ENCODE assay signal across 21 cellular contexts in genomic region chr1:12602633-12603024, GRCh38. TPM values are rescaled to one million over a fixed set of nuclear protein-coding genes. Genes with fewer than 3 reads are reported as not detected.
A peak's percentile ranks its signal among the peaks of the same experiment; 100 is the strongest.
DNase-seq lines count a peak whose midpoint lies in the region; ATAC-seq and TF ChIP-seq lines count a peak whose summit lies in the region.
"Had no signal": no experiment of that assay in that cellular context is flagged by ENCODE, and none has a peak within 500 bp of the region (broad histone marks: within the 10 kb centered on the region; RNA-seq: fewer than 3 reads in every experiment).

No MANE protein-coding gene starts in this region.

- H2AFZ ChIP-seq in osteoblast (ENCODE audit: low read length) (no peak overlapping the region), neural progenitor cell (replicated peaks) (no peak overlapping the region)

- no peak overlapping the region for H3K9ac ChIP-seq in neural progenitor cell

- H4K20me1 ChIP-seq in osteoblast (ENCODE audit: insufficient read depth, low read length) (no peaks in the 10 kb centered on the region), neural progenitor cell (ENCODE audit: low read depth) (peaks cover 4% of the 10 kb centered on the region)

- TF ChIP-seq CTCF in heart left ventricle (IDR thresholded peaks at IDR 0.05) (no peak), osteoblast (IDR thresholded peaks at IDR 0.05; ENCODE audit: extremely low read depth, low read depth, low read length) (no peak), GM10248 (IDR thresholded peaks at IDR 0.05; ENCODE audit: control extremely low read depth, extremely low read depth, low read depth, missing control alignments) (no peak), neural progenitor cell (IDR thresholded peaks at IDR 0.05) (no peak)

- ATAC-seq in heart left ventricle: no peak
- ATAC-seq in left cardiac atrium: no peak
- no peak for ATAC-seq in effector memory CD8-positive, alpha-beta T cell (replicated peaks)
- ATAC-seq in aorta (ENCODE audit: low FRiP score): peak; percentile 6
- ATAC-seq: activated CD4-positive, CD25-positive, alpha-beta regulatory T cell treated with anti-CD3 and anti-CD28 coated beads, Interleukin-2, amount 50 U/mL, for 24 hours had no signal

- H3K36me3 ChIP-seq in heart left ventricle (peaks cover 0 to 14% (median 6%) of the 10 kb centered on the region in 9 donors), osteoblast (ENCODE audit: insufficient read depth, low read length) (peaks cover 4% of the 10 kb centered on the region), aorta (ENCODE audit: control insufficient read depth in 1 of 2, insufficient read depth in 2 of 2, low read length in 1 of 2) (no peaks in the 10 kb centered on the region), neural progenitor cell (no peaks in the 10 kb centered on the region)

- no peaks in the 10 kb centered on the region for H3K27me3 ChIP-seq in heart left ventricle
- no peaks in the 10 kb centered on the region for H3K27me3 ChIP-seq in osteoblast (ENCODE audit: insufficient read depth, low read length)
- no peaks in the 10 kb centered on the region for H3K27me3 ChIP-seq in aorta (ENCODE audit: control insufficient read depth in 1 of 2, insufficient read depth in 2 of 2, low read length in 1 of 2)
- H3K27me3 ChIP-seq in neural progenitor cell: peaks cover 4% of the 10 kb centered on the region

- no peak for DNase-seq in heart left ventricle
- DNase-seq in left cardiac atrium: no peak
- DNase-seq in effector memory CD8-positive, alpha-beta T cell: no peak
- no peak for DNase-seq in osteoblast (ENCODE audit: insufficient read length, low spot score, missing footprints)
- no peak for DNase-seq in aorta
- no peak for DNase-seq in GM10248 (ENCODE audit: extremely low spot score)
- DNase-seq in neural progenitor cell (ENCODE audit: low spot score): no peak
- no peak for DNase-seq in NOMO-1 treated with DMSO at 0.1 percent for 48 hours (lab: John Stamatoyannopoulos, UW; ENCODE audit: unreplicated experiment)
- DNase-seq: hippocampal formation; Karpas-422; NCI-H1436 treated with DMSO at 0.1 percent for 48 hours; NCI-H510A; stimulated activated CD8-positive, alpha-beta memory T cell treated with anti-CD3 and anti-CD28 coated beads, Interleukin-4, amount 100 ng/mL, for 48 hours had no signal

- 50 to 70% (median 58%) methylated on average over 5 to 6 of the region's 6 CpGs for WGBS in heart left ventricle, 4 donors
- WGBS in aorta, 2 donors: 26 to 33% methylated on average over 6 of the region's 6 CpGs

- POLR2A ChIA-PET in GM10248 (lab: Yijun Ruan, JAX): no interaction called here

- peaks cover 47 to 50% of the 10 kb centered on the region in 2 donors for H3K4me1 Mint-ChIP-seq in effector memory CD8-positive, alpha-beta T cell (ENCODE audit: low read depth in 2 of 2)
- H3K4me1 Mint-ChIP-seq in neural progenitor cell: peaks cover 46% of the 10 kb centered on the region

- H3K27me3 Mint-ChIP-seq in effector memory CD8-positive, alpha-beta T cell: no peaks in the 10 kb centered on the region
- peaks cover 26% of the 10 kb centered on the region for H3K27me3 Mint-ChIP-seq in neural progenitor cell (ENCODE audit: insufficient read depth, low read depth)
- H3K27me3 Mint-ChIP-seq: activated naive CD4-positive, alpha-beta T cell treated with anti-CD3 and anti-CD28 coated beads, Interleukin-2, amount 50 U/mL, for 24 hours had no signal

- TF ChIP-seq POLR2A in heart left ventricle (IDR thresholded peaks at IDR 0.05): no peak

- H3K9me3 ChIP-seq in heart left ventricle (peaks cover 0 to 11% (median 0%) of the 10 kb centered on the region in 12 donors), osteoblast (ENCODE audit: low read depth, low read length) (no peaks in the 10 kb centered on the region), aorta (ENCODE audit: control insufficient read depth, low read length) (no peaks in the 10 kb centered on the region), neural progenitor cell (ENCODE audit: low read depth) (no peaks in the 10 kb centered on the region)

- intact Hi-C loops in heart left ventricle (cut with DNase I): loop anchor here in 1 of 10 donors (5.0 kb wide), 1 partner anchor 125 kb away; no protein-coding TSS in a partner anchor
- intact Hi-C loops in left cardiac atrium (cut with DNase I): no loop called here
- intact Hi-C loops in aorta (cut with DNase I): no loop called here

- peaks cover 9% of the 10 kb centered on the region for H3F3A ChIP-seq in neural progenitor cell (ENCODE audit: low read depth)

- peak overlapping the region; percentile 38 to 99 for H3K27ac Mint-ChIP-seq in effector memory CD8-positive, alpha-beta T cell
- no peak overlapping the region for H3K27ac Mint-ChIP-seq in neural progenitor cell
- H3K27ac Mint-ChIP-seq: activated naive CD4-positive, alpha-beta T cell treated with anti-CD3 and anti-CD28 coated beads, Interleukin-2, amount 50 U/mL, for 24 hours had no signal

- H3K4me1 ChIP-seq in heart left ventricle: peaks cover 27 to 79% (median 74%) of the 10 kb centered on the region in 12 donors
- H3K4me1 ChIP-seq in osteoblast (ENCODE audit: insufficient read depth, low read length): peaks cover 49% of the 10 kb centered on the region
- peaks cover 0 to 2% of the 10 kb centered on the region in 2 donors for H3K4me1 ChIP-seq in aorta (ENCODE audit: control insufficient read depth in 1 of 2, insufficient read depth in 2 of 2, low read length in 2 of 2)
- no peaks in the 10 kb centered on the region for H3K4me1 ChIP-seq in neural progenitor cell

- H3K4me3 Mint-ChIP-seq in effector memory CD8-positive, alpha-beta T cell: peak overlapping the region in 1 of 2 donors; percentile 33
- H3K4me3 Mint-ChIP-seq in neural progenitor cell: no peak overlapping the region

- no peak overlapping the region for H3K4me3 ChIP-seq in heart left ventricle
- H3K4me3 ChIP-seq in osteoblast (ENCODE audit: insufficient read depth, low read length): no peak overlapping the region
- H3K4me3 ChIP-seq in aorta (ENCODE audit: low read length in 2 of 2): no peak overlapping the region
- H3K4me3 ChIP-seq in neural progenitor cell: no peak overlapping the region

- peak overlapping the region; percentile 34 for H3K4me2 ChIP-seq in osteoblast (ENCODE audit: insufficient read depth, low read length)
- H3K4me2 ChIP-seq in neural progenitor cell: no peak overlapping the region

- peaks cover 47% of the 10 kb centered on the region for H3K79me2 ChIP-seq in osteoblast (ENCODE audit: insufficient read depth, low read length)
- no peaks in the 10 kb centered on the region for H3K79me2 ChIP-seq in neural progenitor cell (ENCODE audit: low read depth)

- no peaks in the 10 kb centered on the region for H3K9me3 Mint-ChIP-seq in effector memory CD8-positive, alpha-beta T cell
- peaks cover 2% of the 10 kb centered on the region for H3K9me3 Mint-ChIP-seq in neural progenitor cell
- H3K9me3 Mint-ChIP-seq: activated naive CD4-positive, alpha-beta T cell treated with anti-CD3 and anti-CD28 coated beads, Interleukin-2, amount 50 U/mL, for 24 hours had no signal

- CTCF ChIA-PET in GM10248 (lab: Yijun Ruan, JAX): interaction anchor here (2.6 to 5.2 kb wide), 2 partner anchors 13 to 16 kb away, joined by 6 to 33 read pairs; partner anchors contain the start of gene DHRS3

- H3K27ac ChIP-seq in heart left ventricle (peak overlapping the region in 11 of 12 donors; percentile 18 to 95 (median 85)), osteoblast (ENCODE audit: low read depth, low read length) (peak overlapping the region; percentile 69), aorta (ENCODE audit: low read depth in 1 of 2, low read length in 2 of 2) (no peak overlapping the region), neural progenitor cell (no peak overlapping the region)
- H3K27ac ChIP-seq: HL-60 had no signal

- peaks cover 18% of the 10 kb centered on the region for H3K36me3 Mint-ChIP-seq in effector memory CD8-positive, alpha-beta T cell (ENCODE audit: insufficient read depth)
- no peaks in the 10 kb centered on the region for H3K36me3 Mint-ChIP-seq in neural progenitor cell

RNA-seq across cellular contexts. Expression of gene DHRS3, which starts 15.4 kb away (rescaled TPM):
- 10 to 100 TPM; 28.6 to 84.0 (median 59.9) TPM for total RNA-seq in heart left ventricle
- polyA plus RNA-seq in heart left ventricle: 100 to 1,000 TPM in 1 of 2 donors, 10 to 100 TPM in 1; 39.7 to 102 TPM
- total RNA-seq in left cardiac atrium: 100 to 1,000 TPM in 1 of 2 donors, 10 to 100 TPM in 1; 74.3 to 106 TPM
- 161 and 172 TPM in 2 replicates for total RNA-seq in osteoblast
- 100 to 1,000 TPM; 117 to 325 TPM for total RNA-seq in aorta
- 10 to 100 TPM; 27.5 to 57.7 TPM for polyA plus RNA-seq in aorta
- total RNA-seq in neural progenitor cell (ENCODE audit: low replicate concordance): 2.5 and 4.3 TPM in 2 replicates

RNA-seq across cellular contexts. Expression of gene AADACL4, which starts 41.3 kb away (rescaled TPM):
- total RNA-seq in heart left ventricle (not detected), left cardiac atrium (not detected), osteoblast (not detected in 2 replicates), aorta (not detected), neural progenitor cell (ENCODE audit: low replicate concordance) (not detected in 2 replicates)
- polyA plus RNA-seq in heart left ventricle (not detected), aorta (not detected)
- total RNA-seq: chondrocyte; H7; left lobe of liver; T-helper 1 cell treated with Interleukin-12 subunit alpha and Interleukin-12 subunit beta and Interleukin-4 antibody, amounts not matched to agents 30 ng/mL and 1 ng/mL, for 36 hours had no signal
- polyA plus RNA-seq: esophagus had no signal

Comparison
In these comparisons a context has a peak if more than half of its experiments do, and no peak if none do; other contexts are left out.
1. H3K27ac ChIP-seq: peak in heart left ventricle (11 of 12) and osteoblast (single experiment); none in aorta (0 of 2) and neural progenitor cell (single experiment).